8 cellular contexts compared by ENCODE assay signal in the genomic region with DNA sequence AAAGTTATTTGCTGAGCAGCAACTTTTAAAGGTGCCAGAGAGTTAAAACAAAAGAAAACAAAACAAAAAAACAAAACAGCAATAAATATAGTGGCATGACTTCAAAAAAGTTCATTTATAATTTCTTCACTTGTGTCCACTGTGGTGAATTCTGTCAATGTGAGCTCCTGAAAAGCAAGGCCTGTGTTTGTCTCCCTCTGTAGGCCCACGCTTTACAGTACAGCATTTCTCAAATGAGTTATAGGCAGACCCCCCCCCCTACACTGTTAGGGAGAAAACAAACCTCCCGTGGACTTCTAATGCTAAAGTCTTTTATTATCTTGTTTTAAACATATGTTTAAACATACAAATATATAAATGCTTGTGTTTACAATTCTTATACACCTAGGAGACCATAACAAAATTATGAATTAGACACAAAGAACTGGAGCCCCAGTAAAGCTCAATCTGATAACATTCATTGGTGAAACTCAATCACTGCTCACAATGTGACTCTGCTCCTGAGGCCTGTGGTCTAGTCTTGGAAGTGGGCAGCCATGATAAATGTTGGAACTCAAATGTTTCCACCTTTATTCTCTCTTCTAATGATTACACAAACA. TPM values are rescaled to one million over a fixed set of nuclear protein-coding genes. Genes with fewer than 3 reads are reported as not detected.
DNase-seq lines count a peak whose midpoint lies in the region; ATAC-seq and TF ChIP-seq lines count a peak whose summit lies in the region.

No MANE protein-coding gene starts in this region.

- peak; percentile 83 for TF ChIP-seq CTCF in AG09319 (IDR thresholded peaks at IDR 0.05; ENCODE audit: low read depth, low read length)

- H3K4me1 ChIP-seq in SJCRH30 = no peaks in the 10 kb centered on the region

- no peak overlapping the region for H3K27ac ChIP-seq in SJCRH30

- no peak for ATAC-seq in HG03280 (IDR thresholded peaks at IDR 0.05; ENCODE audit: unreplicated experiment)

- H3K4me3 ChIP-seq in SJCRH30 = no peak overlapping the region

- DNase-seq in AG09319 (ENCODE audit: extremely low read depth, low read depth) (no peak), HCEC 1CT (peak; percentile 24), SJCRH30 (peak; percentile 7 to 32), fibroblast of the conjunctiva (ENCODE audit: low read depth) (peak; percentile 37), pons (ENCODE audit: low spot score) (peak; percentile 84), GM19240 (ENCODE audit: insufficient read length, low spot score) (no peak)
- no peak for DNase-seq in activated CD4-positive, alpha-beta T cell treated with anti-CD3 and anti-CD28 coated beads, Interleukin-2, amount 50 U/mL, for 48 hours

- H3K36me3 ChIP-seq in SJCRH30 = no peaks in the 10 kb centered on the region

- no peaks in the 10 kb centered on the region for H3K27me3 ChIP-seq in SJCRH30

- H3K9me3 ChIP-seq in SJCRH30 (replicated peaks) = no peaks in the 10 kb centered on the region; the same call in 1 of the 2 replicates

RNA-seq across cellular contexts. Expression of a gene that starts 47.0 kb away (rescaled TPM):
- 49.8 and 55.9 TPM in 2 replicates for total RNA-seq in SJCRH30 (2014; rRNA removed; shearing (Covaris generic))

Comparison
In these comparisons a context has a peak if more than half of its experiments do, and no peak if none do; other contexts are left out.
1. DNase-seq: peak in HCEC 1CT (single experiment), SJCRH30 (2 of 2), fibroblast of the conjunctiva (single experiment) and pons (single experiment); none in AG09319 (single experiment), GM19240 (single experiment) and activated CD4-positive, alpha-beta T cell treated with anti-CD3 and anti-CD28 coated beads, Interleukin-2, amount 50 U/mL, for 48 hours (0 of 2).